Comparison of ENCODE assay signal across 9 cellular contexts in genomic region chr3:186002884-186003472, GRCh38.
DNase-seq lines count a peak whose midpoint lies in the region; ATAC-seq, FAIRE-seq and TF ChIP-seq lines count a peak whose summit lies in the region.
"Had no signal": no experiment of that assay in that cellular context is flagged by ENCODE, and none has a peak within 500 bp of the region (broad histone marks: within the 10 kb centered on the region; RNA-seq: fewer than 3 reads in every experiment).

No MANE protein-coding gene starts in this region.

- H3K36me3 Mint-ChIP-seq in activated naive CD4-positive, alpha-beta T cell treated with anti-CD3 and anti-CD28 coated beads, Interleukin-2, amount 50 U/mL, for 72 hours: no peaks in the 10 kb centered on the region

- peak; percentile 40 for TF ChIP-seq CTCF in bronchial epithelial cell (IDR thresholded peaks at IDR 0.05; ENCODE audit: insufficient read depth, low read length, severe bottlenecking)
- TF ChIP-seq CTCF in psoas muscle (IDR thresholded peaks at IDR 0.05): peak; percentile 19

- no peak overlapping the region for H3K27ac Mint-ChIP-seq in activated naive CD4-positive, alpha-beta T cell treated with anti-CD3 and anti-CD28 coated beads, Interleukin-2, amount 50 U/mL, for 72 hours

- no peaks in the 10 kb centered on the region for H3K27me3 ChIP-seq in MG63
- H3K27me3 ChIP-seq in bronchial epithelial cell (ENCODE audit: control insufficient read depth, insufficient read depth, low read length): no peaks in the 10 kb centered on the region
- no peaks in the 10 kb centered on the region for H3K27me3 ChIP-seq in psoas muscle (ENCODE audit: insufficient read depth in 3 of 3, low read length in 2 of 3)

- no peaks in the 10 kb centered on the region for H3K36me3 ChIP-seq in MG63
- H3K36me3 ChIP-seq in bronchial epithelial cell (ENCODE audit: control insufficient read depth, insufficient read depth, low read length): no peaks in the 10 kb centered on the region
- H3K36me3 ChIP-seq in psoas muscle (ENCODE audit: insufficient read depth in 1 of 2, low read depth in 1 of 2): no peaks in the 10 kb centered on the region

- 50 to 57% (median 53%) methylated on average over 3 of the region's 3 CpGs for WGBS in psoas muscle, 3 donors

- no peak for FAIRE-seq in bronchial epithelial cell (lab: Jason Lieb, UNC)

- H3K9me3 Mint-ChIP-seq in activated naive CD4-positive, alpha-beta T cell treated with anti-CD3 and anti-CD28 coated beads, Interleukin-2, amount 50 U/mL, for 72 hours: no peaks in the 10 kb centered on the region

- H3K9me3 ChIP-seq in MG63 (peaks cover 3% of the 10 kb centered on the region; the same call in 1 of the 2 replicates), psoas muscle (no peaks in the 10 kb centered on the region)

- H3K4me1 ChIP-seq in psoas muscle: no peaks in the 10 kb centered on the region

- H3K27ac ChIP-seq in psoas muscle: no peak overlapping the region

- intact Hi-C loops in psoas muscle (cut with DNase I): no loop called here

- peak; percentile 24 to 78 for ATAC-seq in activated naive CD4-positive, alpha-beta T cell treated with anti-CD3 and anti-CD28 coated beads, Interleukin-2, amount 50 U/mL, for 72 hours
- ATAC-seq in psoas muscle (peak in 2 of 4 donors; percentile 44 to 54), GM21515 (IDR thresholded peaks at IDR 0.05; ENCODE audit: unreplicated experiment) (no peak)

- no peak for DNase-seq in activated naive CD4-positive, alpha-beta T cell treated with anti-CD3 and anti-CD28 coated beads, Interleukin-2, amount 50 U/mL, for 72 hours (ENCODE audit: low spot score in 2 of 2)
- no peak for DNase-seq in activated naive CD4-positive, alpha-beta T cell treated with anti-CD3 and anti-CD28 coated beads, Interleukin-2, amount 50 U/mL, for 16 hours
- DNase-seq in MG63 (peak; percentile 33), bronchial epithelial cell (ENCODE audit: low read depth) (peak; percentile 37), psoas muscle (no peak), GM19240 (ENCODE audit: insufficient read length, low spot score) (no peak), SHP77 (lab: John Stamatoyannopoulos, UW) (no peak)
- DNase-seq: activated CD8-positive, alpha-beta memory T cell treated with anti-CD3 and anti-CD28 coated beads, Interleukin-2, amount 50 U/mL, for 48 hours had no signal

- H3K4me3 ChIP-seq in MG63 (no peak overlapping the region), bronchial epithelial cell (ENCODE audit: low read depth, low read length) (no peak overlapping the region), psoas muscle (no peak overlapping the region)

Comparison
In these comparisons a context has a peak if more than half of its experiments do, and no peak if none do; other contexts are left out.
1. DNase-seq: peak in MG63 (single experiment) and bronchial epithelial cell (single experiment); none in activated naive CD4-positive, alpha-beta T cell treated with anti-CD3 and anti-CD28 coated beads, Interleukin-2, amount 50 U/mL, for 72 hours (0 of 2), activated naive CD4-positive, alpha-beta T cell treated with anti-CD3 and anti-CD28 coated beads, Interleukin-2, amount 50 U/mL, for 16 hours (single experiment), psoas muscle (0 of 2), GM19240 (single experiment) and SHP77 (0 of 2).